ENCODE assay signal across 19 cellular contexts in the genomic region with DNA sequence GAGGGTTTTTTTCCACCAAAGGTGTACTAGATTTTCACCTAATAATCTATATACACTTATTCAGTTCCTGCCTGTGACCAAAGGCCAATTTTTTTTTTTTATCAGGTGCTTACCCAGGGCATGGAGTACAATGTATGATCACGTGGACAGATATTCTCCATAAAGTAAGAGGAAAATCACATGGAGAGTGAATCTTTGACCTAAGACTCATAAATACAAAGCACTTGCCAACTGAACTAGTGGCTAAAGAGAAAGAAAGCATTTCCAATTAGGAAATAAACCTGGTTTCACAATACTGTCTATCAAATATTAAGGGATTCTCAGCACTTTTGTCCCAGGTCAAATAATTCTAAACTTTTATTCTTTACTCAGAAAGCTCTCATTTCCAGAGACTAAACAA. TPM values are rescaled to one million over a fixed set of nuclear protein-coding genes. Genes with fewer than 3 reads are reported as not detected.
A peak's percentile ranks its signal among the peaks of the same experiment; 100 is the strongest.
DNase-seq lines count a peak whose midpoint lies in the region; ATAC-seq, FAIRE-seq and TF ChIP-seq lines count a peak whose summit lies in the region.
"Had no signal": no experiment of that assay in that cellular context is flagged by ENCODE, and none has a peak within 500 bp of the region (broad histone marks: within the 10 kb centered on the region; RNA-seq: fewer than 3 reads in every experiment).

No MANE protein-coding gene starts in this region.

- H3K4me1 ChIP-seq in Karpas-422 (ENCODE audit: low read length) (peaks cover 21% of the 10 kb centered on the region), small intestine (ENCODE audit: control insufficient read depth in 2 of 2, insufficient read depth in 1 of 2, low read depth in 1 of 2, low read length in 1 of 2) (peaks cover 0 to 3% of the 10 kb centered on the region in 2 donors)

- no peaks in the 10 kb centered on the region for H3K9me3 Mint-ChIP-seq in chondrocyte (ENCODE audit: low read depth)
- H3K9me3 Mint-ChIP-seq: CD4-positive, alpha-beta memory T cell; HFFc6 had no signal

- H3K27me3 ChIP-seq in Karpas-422 (ENCODE audit: low read length) (no peaks in the 10 kb centered on the region), WERI-Rb-1 (ENCODE audit: insufficient read depth, low read depth, severe bottlenecking) (no peaks in the 10 kb centered on the region), small intestine (ENCODE audit: control insufficient read depth in 2 of 2, insufficient read depth in 2 of 2, low read length in 2 of 2) (no peaks in the 10 kb centered on the region)
- H3K27me3 ChIP-seq: BE2C had no signal

- intact Hi-C loops in left colon (cut with DNase I, micrococcal nuclease), result no loop called here

- H3K4me3 ChIP-seq in Karpas-422 (ENCODE audit: low read length), result no peak overlapping the region
- H3K4me3 ChIP-seq in WERI-Rb-1 (ENCODE audit: low read depth, low read length), result no peak overlapping the region
- no peak overlapping the region for H3K4me3 ChIP-seq in small intestine (ENCODE audit: low read depth in 1 of 2, low read length in 2 of 2)

- H3K9me2 ChIP-seq in Karpas-422 (replicated peaks; ENCODE audit: insufficient read depth, low read length), result no peaks in the 10 kb centered on the region

- no peak overlapping the region for H3K9ac ChIP-seq in Karpas-422 (ENCODE audit: low read length)

- H3K36me3 ChIP-seq in Karpas-422 (ENCODE audit: insufficient read depth, low read length) (no peaks in the 10 kb centered on the region), WERI-Rb-1 (no peaks in the 10 kb centered on the region), small intestine (ENCODE audit: control insufficient read depth in 2 of 2, insufficient read depth in 2 of 2, low read length in 2 of 2) (no peaks in the 10 kb centered on the region)
- H3K36me3 ChIP-seq: BE2C had no signal

- no peak for DNase-seq in Karpas-422
- no peak for DNase-seq in WERI-Rb-1
- no peak for DNase-seq in left colon
- DNase-seq in small intestine, result peak; percentile 95
- no peak for DNase-seq in occipital lobe (lab: John Stamatoyannopoulos, UW)
- DNase-seq in retina, result no peak
- no peak for DNase-seq in chondrocyte (ENCODE audit: low spot score)
- DNase-seq: BE2C; CD4-positive, alpha-beta memory T cell; COR-L47; DMS153; DND-41; GDM1; HCEC 1CT; HFFc6; IMR-90 had no signal

- H4K20me1 ChIP-seq in Karpas-422 (ENCODE audit: insufficient read depth, low read depth, low read length), result no peaks in the 10 kb centered on the region

- no peak overlapping the region for H2AFZ ChIP-seq in Karpas-422 (ENCODE audit: low read length)

- FAIRE-seq in small intestine (lab: Jason Lieb, UNC), result no peak
- FAIRE-seq: A204.1, GM12892 had no signal

- H3K4me2 ChIP-seq in Karpas-422 (ENCODE audit: low read depth, low read length, poor library complexity, severe bottlenecking), result peak overlapping the region; percentile 64

- H3K4me1 Mint-ChIP-seq in chondrocyte (ENCODE audit: low read depth), result peaks cover 5% of the 10 kb centered on the region

- H3K79me2 ChIP-seq in Karpas-422 (ENCODE audit: low read length), result no peaks in the 10 kb centered on the region

- H3K36me3 Mint-ChIP-seq in chondrocyte (ENCODE audit: low read depth), result no peaks in the 10 kb centered on the region
- H3K36me3 Mint-ChIP-seq: CD4-positive, alpha-beta memory T cell had no signal

- H3K4me3 Mint-ChIP-seq in chondrocyte (ENCODE audit: unreplicated experiment), result no peak overlapping the region
- H3K4me3 Mint-ChIP-seq: CD4-positive, alpha-beta memory T cell; HFFc6 had no signal

- H3K27ac ChIP-seq in Karpas-422 (ENCODE audit: low read length) (no peak overlapping the region), WERI-Rb-1 (peak overlapping the region; percentile 74; the same call in 1 of the 2 replicates), small intestine (ENCODE audit: low read depth in 1 of 2, low read length in 1 of 2) (no peak overlapping the region)
- H3K27ac ChIP-seq: C4-2B had no signal

- ATAC-seq in left colon, result peak; percentile 78

- 12 to 59% (median 41%) methylated on average over 1 of the region's 1 CpG for WGBS in small intestine, 3 donors

- H3K9me3 ChIP-seq in Karpas-422 (ENCODE audit: low read length), result no peaks in the 10 kb centered on the region
- no peaks in the 10 kb centered on the region for H3K9me3 ChIP-seq in WERI-Rb-1 (ENCODE audit: severe bottlenecking)
- no peaks in the 10 kb centered on the region for H3K9me3 ChIP-seq in small intestine (ENCODE audit: control insufficient read depth, low read depth)
- H3K9me3 ChIP-seq: BE2C had no signal

- no peak overlapping the region for H3K27ac Mint-ChIP-seq in chondrocyte (ENCODE audit: unreplicated experiment)
- H3K27ac Mint-ChIP-seq: CD4-positive, alpha-beta memory T cell; HFFc6 had no signal

- TF ChIP-seq CTCF in WERI-Rb-1 (IDR thresholded peaks at IDR 0.05; ENCODE audit: low read depth, low read length), result no peak
- no peak for TF ChIP-seq CTCF in chondrocyte (IDR thresholded peaks at IDR 0.05)

- H3K27me3 Mint-ChIP-seq in chondrocyte (ENCODE audit: low read depth), result no peaks in the 10 kb centered on the region
- H3K27me3 Mint-ChIP-seq: CD4-positive, alpha-beta memory T cell had no signal

RNA-seq across cellular contexts. Expression of a gene that starts 33.0 kb away (rescaled TPM):
- 21.9 and 48.9 TPM in 2 replicates for total RNA-seq in Karpas-422 (2014; rRNA removed; shearing (Covaris generic); ENCODE audit: low replicate concordance)
- 1 to 10 TPM; 8.8 to 9.2 TPM for total RNA-seq in left colon
- polyA plus RNA-seq in small intestine, result 1 to 10 TPM; 4.1 to 5.3 (median 4.9) TPM
- 42.0 TPM for total RNA-seq in occipital lobe
- 15.3 to 21.1 TPM (median 15.9 TPM) in 3 replicates for total RNA-seq in chondrocyte

RNA-seq across cellular contexts. Expression of a gene that starts 55.7 kb away (rescaled TPM):
- total RNA-seq in Karpas-422 (2014; rRNA removed; shearing (Covaris generic); ENCODE audit: low replicate concordance), result 27.4 and 28.5 TPM in 2 replicates
- total RNA-seq in left colon, result 10 to 100 TPM; 51.9 to 70.1 TPM
- polyA plus RNA-seq in small intestine, result 10 to 100 TPM; 16.7 to 21.5 (median 18.9) TPM
- 228 TPM for total RNA-seq in occipital lobe
- 39.4 to 46.6 TPM (median 42.2 TPM) in 3 replicates for total RNA-seq in chondrocyte
